Comparison of ENCODE assay signal across 24 cellular contexts in genomic region chr2:172219201-172219600, GRCh38.
"Had no signal": no experiment of that assay in that cellular context is flagged by ENCODE, and none has a peak within 500 bp of the region (broad histone marks: within the 10 kb centered on the region; RNA-seq: fewer than 3 reads in every experiment).

No MANE protein-coding gene starts in this region.

- ATAC-seq: activated CD4-positive, CD25-positive, alpha-beta regulatory T cell treated with anti-CD3 and anti-CD28 coated beads, Interleukin-2, amount 50 U/mL, for 24 hours; activated CD8-positive, alpha-beta T cell treated with anti-CD3 and anti-CD28 coated beads for 36 hours; activated T-cell treated with anti-CD3 and anti-CD28 coated beads, Interleukin-2, amount 50 U/mL, for 72 hours; Right ventricle myocardium inferior had no signal

- DNase-seq: activated CD4-positive, alpha-beta T cell treated with anti-CD3 and anti-CD28 coated beads for 4 hours; activated CD8-positive, alpha-beta memory T cell treated with anti-CD3 and anti-CD28 coated beads, Interleukin-2, amount 50 U/mL, for 4 hours; activated CD8-positive, alpha-beta T cell treated with anti-CD3 and anti-CD28 coated beads for 36 hours; activated gamma-delta T cell treated with Interleukin-2 at 50 U/mL for 16 hours; activated naive CD4-positive, alpha-beta T cell treated with anti-CD3 and anti-CD28 coated beads, Interleukin-2, amount 10 ng/mL, durations not matched to agents 7 days and 5 days; activated naive CD8-positive, alpha-beta T cell treated with anti-CD3 and anti-CD28 coated beads for 36 hours; activated T-cell treated with anti-CD3 and anti-CD28 coated beads, Interleukin-2, amount 50 U/mL, for 72 hours; brain microvascular endothelial cell; cerebellar nuclear complex; NCI-H1105; NCI-H1436; NCI-H187 treated with DMSO at 0.1 percent for 48 hours; NCI-H345; NCI-H510A; NCI-H69; NK-92 treated with Interleukin-12 subunit alpha and Interleukin-12 subunit beta, amount 100 ng/mL, for 24 hours; PC-9; T-helper 1 cell had no signal

- H3K4me2 ChIP-seq: KMS-11, PC-9 had no signal

- H2AFZ ChIP-seq: PC-9 had no signal

- H3K36me3 ChIP-seq: brain microvascular endothelial cell, cardiac muscle cell had no signal

- H3K9ac ChIP-seq: KMS-11 had no signal

- H3K27me3 ChIP-seq: brain microvascular endothelial cell, cardiac muscle cell had no signal

- FAIRE-seq: colon had no signal

- H3K27ac ChIP-seq: brain microvascular endothelial cell, cardiac muscle cell, KMS-11, PC-9, SK-N-MC had no signal

- H3K4me3 ChIP-seq: cardiac muscle cell, PC-9, SK-N-MC had no signal
